ENCODE assay signal across 10 cellular contexts in the genomic region with DNA sequence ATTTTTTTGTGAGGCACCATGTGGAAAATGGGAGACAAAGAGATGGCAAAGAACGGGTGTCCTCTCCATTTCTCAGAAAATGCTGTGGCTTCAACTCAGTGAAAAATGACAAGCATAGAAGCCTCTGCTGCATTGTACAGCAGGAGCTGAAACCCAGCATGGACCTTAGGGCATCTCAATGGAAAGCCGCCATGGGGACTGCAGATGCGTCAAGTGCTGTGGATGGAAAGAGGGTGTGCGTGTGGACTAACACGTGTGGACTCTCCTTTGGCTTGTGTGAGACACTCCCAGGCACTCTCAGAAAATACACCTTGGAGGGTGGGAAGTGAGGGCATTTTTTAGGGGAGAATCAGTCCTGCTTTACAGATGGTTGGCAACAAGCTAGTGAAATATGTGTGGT. TPM values are rescaled to one million over a fixed set of nuclear protein-coding genes. Genes with fewer than 3 reads are reported as not detected.
DNase-seq lines count a peak whose midpoint lies in the region; ATAC-seq and TF ChIP-seq lines count a peak whose summit lies in the region.
"Had no signal": no experiment of that assay in that cellular context is flagged by ENCODE, and none has a peak within 500 bp of the region (broad histone marks: within the 10 kb centered on the region; RNA-seq: fewer than 3 reads in every experiment).

No MANE protein-coding gene starts in this region.

- 87 to 88% methylated on average over 5 of the region's 5 CpGs for WGBS in body of pancreas, 2 donors
- WGBS in ovary, 3 donors = 91 to 95% (median 94%) methylated on average over 5 of the region's 5 CpGs

- no peaks in the 10 kb centered on the region for H3K27me3 ChIP-seq in body of pancreas
- no peaks in the 10 kb centered on the region for H3K27me3 ChIP-seq in ovary

- H3K4me1 ChIP-seq in body of pancreas (peaks cover 22% of the 10 kb centered on the region), ovary (ENCODE audit: insufficient read depth) (peaks cover 11% of the 10 kb centered on the region)

- peaks cover 59% of the 10 kb centered on the region for H3K4me1 Mint-ChIP-seq in stimulated activated naive CD8-positive, alpha-beta T cell treated with anti-CD3 and anti-CD28 coated beads, Interleukin-15, Interleukin-2, amounts not matched to agents 100 ng/mL and 50 ng/mL, for 24 hours (ENCODE audit: low read depth)
- H3K4me1 Mint-ChIP-seq in naive B cell = peaks cover 22 to 55% (median 42%) of the 10 kb centered on the region in 3 donors

- ATAC-seq in stimulated activated naive CD8-positive, alpha-beta T cell treated with anti-CD3 and anti-CD28 coated beads, Interleukin-15, Interleukin-2, amounts not matched to agents 100 U/mL and 50 U/mL, for 24 hours = no peak
- ATAC-seq in body of pancreas (no peak), naive B cell (ENCODE audit: low read depth in 2 of 2) (no peak)

- no peak for TF ChIP-seq POLR2A in body of pancreas (IDR thresholded peaks at IDR 0.05)
- TF ChIP-seq POLR2A in ovary (IDR thresholded peaks at IDR 0.05) = no peak

- peak overlapping the region; percentile 93 for H3K4me3 Mint-ChIP-seq in stimulated activated naive CD8-positive, alpha-beta T cell treated with anti-CD3 and anti-CD28 coated beads, Interleukin-15, Interleukin-2, amounts not matched to agents 100 ng/mL and 50 ng/mL, for 24 hours
- H3K4me3 Mint-ChIP-seq in naive B cell = peak overlapping the region in 4 of 8 donors; percentile 25 to 96 (median 93)

- peak overlapping the region; percentile 93 for H3K27ac Mint-ChIP-seq in stimulated activated naive CD8-positive, alpha-beta T cell treated with anti-CD3 and anti-CD28 coated beads, Interleukin-15, Interleukin-2, amounts not matched to agents 100 ng/mL and 50 ng/mL, for 24 hours
- peak overlapping the region in 4 of 6 donors; percentile 17 to 86 (median 54) for H3K27ac Mint-ChIP-seq in naive B cell

- no peaks in the 10 kb centered on the region for H3K36me3 Mint-ChIP-seq in stimulated activated naive CD8-positive, alpha-beta T cell treated with anti-CD3 and anti-CD28 coated beads, Interleukin-15, Interleukin-2, amounts not matched to agents 100 ng/mL and 50 ng/mL, for 24 hours (ENCODE audit: low read depth)
- H3K36me3 Mint-ChIP-seq in naive B cell = no peaks in the 10 kb centered on the region
- H3K36me3 Mint-ChIP-seq: brain had no signal

- H3K9me3 Mint-ChIP-seq in stimulated activated naive CD8-positive, alpha-beta T cell treated with anti-CD3 and anti-CD28 coated beads, Interleukin-15, Interleukin-2, amounts not matched to agents 100 ng/mL and 50 ng/mL, for 24 hours = no peaks in the 10 kb centered on the region
- no peaks in the 10 kb centered on the region for H3K9me3 Mint-ChIP-seq in naive B cell
- H3K9me3 Mint-ChIP-seq: brain had no signal

- H3K4me3 ChIP-seq in body of pancreas = no peak overlapping the region
- H3K4me3 ChIP-seq in ovary = no peak overlapping the region

- DNase-seq in stimulated activated naive CD8-positive, alpha-beta T cell treated with anti-CD3 and anti-CD28 coated beads, Interleukin-15, Interleukin-2, amounts not matched to agents 100 U/mL and 50 U/mL, for 24 hours = no peak
- no peak for DNase-seq in body of pancreas
- DNase-seq in naive B cell = no peak
- DNase-seq in foreskin melanocyte = no peak
- no peak for DNase-seq in ovary
- DNase-seq in NCI-H1105 treated with DMSO at 0.1 percent for 48 hours (lab: John Stamatoyannopoulos, UW) = no peak
- no peak for DNase-seq in GDM1 (lab: John Stamatoyannopoulos, UW)
- DNase-seq: NCI-H2171 treated with DMSO at 0.1 percent for 48 hours had no signal

- no peaks in the 10 kb centered on the region for H3K36me3 ChIP-seq in body of pancreas (replicated peaks in 1 of 2; ENCODE audit: insufficient read depth in 1 of 2, low read depth in 2 of 2)
- no peaks in the 10 kb centered on the region for H3K36me3 ChIP-seq in ovary

- H3K9me3 ChIP-seq in body of pancreas (no peaks in the 10 kb centered on the region), ovary (no peaks in the 10 kb centered on the region)

- TF ChIP-seq CTCF in body of pancreas (IDR thresholded peaks at IDR 0.05) = no peak
- no peak for TF ChIP-seq CTCF in ovary (IDR thresholded peaks at IDR 0.05)

- H3K27ac ChIP-seq in body of pancreas (peak overlapping the region in 3 of 4 donors; percentile 71 to 84 (median 75)), ovary (no peak overlapping the region)

- H3K27me3 Mint-ChIP-seq in stimulated activated naive CD8-positive, alpha-beta T cell treated with anti-CD3 and anti-CD28 coated beads, Interleukin-15, Interleukin-2, amounts not matched to agents 100 ng/mL and 50 ng/mL, for 24 hours = no peaks in the 10 kb centered on the region
- no peaks in the 10 kb centered on the region for H3K27me3 Mint-ChIP-seq in naive B cell

- TF ChIP-seq EP300 in ovary (IDR thresholded peaks at IDR 0.05) = no peak

- intact Hi-C loops in body of pancreas (cut with DNase I) = no loop called here
- intact Hi-C loops in ovary (cut with DNase I) = no loop called here

RNA-seq across cellular contexts. Expression of a gene that starts 2.2 kb away (rescaled TPM):
- total RNA-seq in body of pancreas = 10 to 100 TPM in 1 of 2 donors, 1 to 10 TPM in 1; 8.6 to 17.6 TPM
- 100 to 1,000 TPM in 1 of 6 donors, 10 to 100 TPM in 5; 57.4 to 104 (median 77.4) TPM for polyA plus RNA-seq in naive B cell (ENCODE audit: low read depth in 6 of 6)
- 10 to 100 TPM in 4 of 7 donors, 1 to 10 TPM in 3; 4.1 to 17.8 (median 11.3) TPM for total RNA-seq in ovary
- polyA plus RNA-seq in ovary = 10 to 100 TPM; 16.7 to 35.7 TPM

Comparison
In these comparisons a context has a peak if more than half of its experiments do, and no peak if none do; other contexts are left out.
1. H3K27ac ChIP-seq: peak in body of pancreas (3 of 4); none in ovary (0 of 2).